In genomic region chr10:25506821-25507335, GRCh38 we compare ENCODE assay signal across 29 cellular contexts.
"Had no signal": no experiment of that assay in that cellular context is flagged by ENCODE, and none has a peak within 500 bp of the region (broad histone marks: within the 10 kb centered on the region; RNA-seq: fewer than 3 reads in every experiment).

No MANE protein-coding gene starts in this region.

- DNase-seq: heart right ventricle; kidney glomerular epithelial cell; left colon; left lung; lower lobe of right lung; mammary epithelial cell; mesenchymal stem cell; midbrain; mucosa of descending colon; naive thymus-derived CD4-positive, alpha-beta T cell; nucleus accumbens; pancreas; posterior cingulate gyrus; retina; right cardiac atrium; spleen; stimulated activated CD4-positive, alpha-beta T cell treated with anti-CD3 and anti-CD28 coated beads, Interleukin-4, amount 100 ng/mL, for 24 hours; stimulated activated naive CD4-positive, alpha-beta T cell; tibial artery; upper lobe of left lung had no signal

- H3K79me2 ChIP-seq: hepatocyte had no signal

- H3K4me3 ChIP-seq: heart right ventricle, hepatocyte, left lung, lower lobe of right lung, mucosa of descending colon, pancreas, prostate gland, skin epidermis, spleen, suprapubic skin, thoracic aorta, tibial artery, upper lobe of left lung, vagina had no signal

- H3K27me3 ChIP-seq: heart right ventricle, hepatocyte, left lung, pancreas, spleen, suprapubic skin, tibial artery, upper lobe of left lung, vagina had no signal

- H3K27ac ChIP-seq: heart right ventricle, hepatocyte, left lung, lower lobe of right lung, pancreas, prostate gland, skin epidermis, spleen, suprapubic skin, thoracic aorta, tibial artery, upper lobe of left lung, vagina had no signal

- H3K4me2 ChIP-seq: hepatocyte had no signal

- ATAC-seq: heart right ventricle; left colon; left lung; lower lobe of right lung; mucosa of descending colon; naive thymus-derived CD4-positive, alpha-beta T cell; natural killer cell treated with Interleukin-12 subunit alpha and Interleukin-12 subunit beta and Interleukin-15 and Interleukin-18, amount 100 ng/mL, for 72 hours; pancreas; right cardiac atrium; sciatic nerve; stimulated activated effector memory CD8-positive, alpha-beta T cell treated with anti-CD3 and anti-CD28 coated beads, Interleukin-12 subunit alpha, Interleukin-12 subunit beta, amount 100 ng/mL, for 72 hours had no signal

- H2AFZ ChIP-seq: hepatocyte had no signal

- H3K36me3 ChIP-seq: heart right ventricle, left lung, lower lobe of right lung, pancreas, prostate gland, spleen, suprapubic skin, thoracic aorta, tibial artery, upper lobe of left lung, vagina had no signal

- H3K4me1 ChIP-seq: left lung, lower lobe of right lung, pancreas, prostate gland, spleen, suprapubic skin, tibial artery, upper lobe of left lung, vagina had no signal

- H3K9me3 ChIP-seq: left lung, lower lobe of right lung, mucosa of descending colon, pancreas, prostate gland, suprapubic skin, thoracic aorta, tibial artery, upper lobe of left lung, vagina had no signal
